In the genomic region with DNA sequence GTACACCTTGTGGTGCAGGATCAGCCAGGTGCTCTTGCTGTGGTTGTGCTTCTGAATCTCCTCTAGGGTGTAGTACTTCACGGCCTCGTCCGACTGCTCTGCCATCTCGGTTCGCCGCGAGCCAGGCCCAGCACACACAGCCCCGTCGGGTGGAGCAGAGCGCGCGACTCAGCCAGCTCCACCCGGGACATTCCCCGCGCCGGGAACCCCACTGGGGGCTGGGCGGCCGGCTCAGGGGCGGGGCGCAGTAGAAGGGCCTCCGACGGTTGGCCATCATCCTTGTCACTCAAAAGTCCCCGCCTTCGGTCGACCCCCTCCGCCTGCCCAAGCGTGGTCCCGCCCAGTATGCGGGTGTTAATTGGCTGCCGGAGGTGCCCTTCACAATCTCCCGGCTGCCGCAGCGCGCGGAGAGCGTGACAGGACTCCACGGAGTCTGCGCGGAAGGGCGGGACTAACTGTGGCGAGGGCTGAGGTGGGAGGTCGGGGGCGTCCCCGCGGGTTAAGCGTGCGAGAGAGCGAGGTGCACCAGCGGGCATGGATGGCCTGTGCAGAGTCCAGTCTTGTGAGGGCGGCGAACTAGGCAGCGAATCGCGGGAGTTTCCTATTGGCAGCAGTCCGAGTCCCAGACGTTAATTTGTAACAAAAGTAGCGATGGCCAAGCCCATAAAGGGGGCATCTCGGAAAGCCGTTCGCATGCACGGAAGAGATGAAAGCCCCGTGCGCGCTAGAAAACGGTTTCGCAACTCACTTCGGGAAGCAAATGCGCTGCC, we compare ENCODE assay signal across 8 cellular contexts. TPM values are rescaled to one million over a fixed set of nuclear protein-coding genes. Genes with fewer than 3 reads are reported as not detected.
DNase-seq lines count a peak whose midpoint lies in the region; ATAC-seq and TF ChIP-seq lines count a peak whose summit lies in the region.

CYB5A (minus strand) TSS at position 193 of the 770 bp plus-strand sequence; CDS start at position 105, 88 bp downstream.

- peak within 1 kb of the TSS; percentile 57 for H2BK120ac ChIP-seq in IMR-90 (ENCODE audit: low read depth, low read length)

- H3K79me2 ChIP-seq in fibroblast of lung (ENCODE audit: control insufficient read depth, insufficient read depth, low read length), result no peaks in the 10 kb centered on the region

- H2AK9ac ChIP-seq in IMR-90 (replicated peaks; ENCODE audit: low read depth, low read length, poor library complexity), result peak within 1 kb of the TSS; percentile 97

- H3K56ac ChIP-seq in IMR-90 (ENCODE audit: extremely low read depth, insufficient read depth, low read length), result peak within 1 kb of the TSS; percentile 53; the same call in 1 of the 2 replicates

- H3K4ac ChIP-seq in IMR-90 (ENCODE audit: low read depth, low read length), result peak within 1 kb of the TSS; percentile 92

- TF ChIP-seq POLR2A in IMR-90 (IDR thresholded peaks at IDR 0.05; ENCODE audit: low read depth, low read length), result no peak

- peak within 1 kb of the TSS; percentile 76; the same call in 1 of the 3 replicates for H2BK15ac ChIP-seq in IMR-90 (ENCODE audit: low read depth, low read length)

- dilution Hi-C loops in IMR-90 (cut with HindIII; ENCODE audit: low sequenced_read_pairs, unreplicated experiment), result no loop called here

- in situ Hi-C loops in IMR-90 (cut with MboI; ENCODE audit: low sequenced_read_pairs), result no loop called here

- no peaks in the 10 kb centered on the region for H3K9me3 ChIP-seq in IMR-90 (ENCODE audit: control insufficient read depth, insufficient read depth, low read length)
- no peaks in the 10 kb centered on the region for H3K9me3 ChIP-seq in fibroblast of lung (ENCODE audit: control insufficient read depth, insufficient read depth, low read depth, low read length)

- H3K18ac ChIP-seq in IMR-90 (ENCODE audit: low read depth, low read length), result peak within 1 kb of the TSS; percentile 38

- WGBS in IMR-90 (ENCODE audit: extremely low coverage in 2 of 2, insufficient read length in 1 of 2), 2 experiments, result 1% methylated on average over 30 of the region's 68 CpGs; no CpG with 5 or more reads in 1 of the 2 experiments

- H3K9me1 ChIP-seq in IMR-90 (ENCODE audit: insufficient read depth, low read length), result peaks cover 9% of the 10 kb centered on the region

- DNase-seq in DMS 273 treated with DMSO at 0.1 percent for 48 hours (lab: John Stamatoyannopoulos, UW) (peak; percentile 92), IMR-90 (peak; percentile 93), RPMI7951 (ENCODE audit: low read depth) (peak; percentile 92), fibroblast of lung (ENCODE audit: low read depth in 2 of 2) (peak; percentile 92 to 96)
- DNase-seq in naive thymus-derived CD8-positive, alpha-beta T cell, result peak; percentile 97 to 100 (median 99)
- DNase-seq in stimulated activated naive CD4-positive, alpha-beta T cell (lab: John Stamatoyannopoulos, UW), result peak; percentile 97 to 99 (median 98)

- H4K20me1 ChIP-seq in IMR-90 (ENCODE audit: insufficient read depth, low read length), result no peaks in the 10 kb centered on the region
- no peaks in the 10 kb centered on the region for H4K20me1 ChIP-seq in fibroblast of lung (ENCODE audit: control insufficient read depth, extremely low read depth, insufficient read depth, low read length)

- POLR2A ChIA-PET in IMR-90 (lab: Charles Lee; ENCODE audit: unreplicated experiment), result no interaction called here
- POLR2A ChIA-PET in naive thymus-derived CD8-positive, alpha-beta T cell (lab: Charles Lee), result interaction anchor here (0.6 to 1.2 kb wide), 6 partner anchors 8 to 209 kb away, joined by 3 to 4 read pairs (median 3); partner anchors contain the start of genes CNDP2 and TIMM21

- ATAC-seq in GM21515 (IDR thresholded peaks at IDR 0.05; ENCODE audit: unreplicated experiment) (peak; percentile 100), IMR-90 (ENCODE audit: low read depth) (peak; percentile 99)
- peak; percentile 98 for ATAC-seq in activated T-helper 17 cell treated with anti-CD3 and anti-CD28 coated beads, Interleukin-2, amount 50 U/mL, for 72 hours (replicated peaks)
- peak; percentile 94 for ATAC-seq in naive thymus-derived CD8-positive, alpha-beta T cell

- CTCF ChIA-PET in IMR-90 (lab: Yijun Ruan, JAX), result no interaction called here

- peak within 1 kb of the TSS; percentile 52 for H2BK5ac ChIP-seq in IMR-90 (ENCODE audit: low read depth, low read length, poor library complexity, severe bottlenecking)

- TF ChIP-seq RAD21 in IMR-90 (IDR thresholded peaks at IDR 0.05; ENCODE audit: low read length), result no peak

- peak within 1 kb of the TSS; percentile 88 for H4K91ac ChIP-seq in IMR-90 (ENCODE audit: insufficient read depth, low read depth, low read length)

- peak within 1 kb of the TSS; percentile 91 to 99 for H4K8ac ChIP-seq in IMR-90 (ENCODE audit: low read depth in 2 of 2, low read length in 2 of 2)

- H3K14ac ChIP-seq in IMR-90 (replicated peaks; ENCODE audit: low read depth, low read length), result peak within 1 kb of the TSS; percentile 93

- no peaks in the 10 kb centered on the region for H3K9me3 Mint-ChIP-seq in activated T-helper 17 cell treated with anti-CD3 and anti-CD28 coated beads, Interleukin-2, amount 50 U/mL, for 72 hours
- peaks cover 0 to 3% (median 0%) of the 10 kb centered on the region in 9 donors for H3K9me3 Mint-ChIP-seq in naive thymus-derived CD8-positive, alpha-beta T cell

- no TSS peak for BruUV-seq in IMR-90 (replicated peaks; lab: Mats Ljungman, UMichigan)

- H2AK5ac ChIP-seq in IMR-90 (ENCODE audit: low read depth, low read length), result peak within 1 kb of the TSS; percentile 78

- H3K27me3 Mint-ChIP-seq in activated T-helper 17 cell treated with anti-CD3 and anti-CD28 coated beads, Interleukin-2, amount 50 U/mL, for 72 hours, result no peaks in the 10 kb centered on the region
- H3K27me3 Mint-ChIP-seq in naive thymus-derived CD8-positive, alpha-beta T cell, result no peaks in the 10 kb centered on the region

- H3K9ac ChIP-seq in IMR-90 (ENCODE audit: low read depth, low read length) (peak within 1 kb of the TSS; percentile 87), fibroblast of lung (ENCODE audit: insufficient read depth, low read length) (peak within 1 kb of the TSS; percentile 60)

- H3K4me3 ChIP-seq in IMR-90 (ENCODE audit: insufficient read depth, low read depth, low read length) (peak within 1 kb of the TSS; percentile 79), fibroblast of lung (replicated peaks in 1 of 4; ENCODE audit: control extremely low read depth in 1 of 4, insufficient read depth in 1 of 4, low read depth in 3 of 4, low read length in 4 of 4) (peak within 1 kb of the TSS; percentile 72 to 93 (median 93))

- H3K4me2 ChIP-seq in IMR-90 (ENCODE audit: low read depth, low read length) (peak within 1 kb of the TSS; percentile 80), fibroblast of lung (ENCODE audit: extremely low read depth, insufficient read depth, low read length) (peak within 1 kb of the TSS; percentile 92)

- peaks cover 8% of the 10 kb centered on the region for H3K4me1 Mint-ChIP-seq in activated T-helper 17 cell treated with anti-CD3 and anti-CD28 coated beads, Interleukin-2, amount 50 U/mL, for 72 hours
- peaks cover 6 to 44% (median 30%) of the 10 kb centered on the region in 4 donors for H3K4me1 Mint-ChIP-seq in naive thymus-derived CD8-positive, alpha-beta T cell

- intact Hi-C loops in IMR-90 (cut with micrococcal nuclease), result no loop called here

- peaks cover 8% of the 10 kb centered on the region for H3K36me3 Mint-ChIP-seq in activated T-helper 17 cell treated with anti-CD3 and anti-CD28 coated beads, Interleukin-2, amount 50 U/mL, for 72 hours (ENCODE audit: low read depth)
- peaks cover 0 to 4% (median 2%) of the 10 kb centered on the region in 3 donors for H3K36me3 Mint-ChIP-seq in naive thymus-derived CD8-positive, alpha-beta T cell

- no peak within 1 kb of the TSS for H2BK20ac ChIP-seq in IMR-90 (ENCODE audit: low read depth, low read length)

- no peaks in the 10 kb centered on the region for H3K27me3 ChIP-seq in IMR-90 (ENCODE audit: control insufficient read depth, insufficient read depth, low read length)
- H3K27me3 ChIP-seq in fibroblast of lung (ENCODE audit: control insufficient read depth, insufficient read depth, low read length), result no peaks in the 10 kb centered on the region

- H3K27ac Mint-ChIP-seq in activated T-helper 17 cell treated with anti-CD3 and anti-CD28 coated beads, Interleukin-2, amount 50 U/mL, for 72 hours, result peak within 1 kb of the TSS; percentile 93
- peak within 1 kb of the TSS; percentile 79 to 97 (median 96) for H3K27ac Mint-ChIP-seq in naive thymus-derived CD8-positive, alpha-beta T cell

- no peak within 1 kb of the TSS for H3K4me3 Mint-ChIP-seq in activated T-helper 17 cell treated with anti-CD3 and anti-CD28 coated beads, Interleukin-2, amount 50 U/mL, for 72 hours
- H3K4me3 Mint-ChIP-seq in naive thymus-derived CD8-positive, alpha-beta T cell, result peak within 1 kb of the TSS in 5 of 10 donors; percentile 94 to 99 (median 99)

- H3K36me3 ChIP-seq in IMR-90 (ENCODE audit: control insufficient read depth, insufficient read depth, low read length), result no peaks in the 10 kb centered on the region
- H3K36me3 ChIP-seq in fibroblast of lung (ENCODE audit: control insufficient read depth, insufficient read depth, low read length), result no peaks in the 10 kb centered on the region

- TF ChIP-seq CTCF in IMR-90 (conservative IDR thresholded peaks at IDR 0.05; ENCODE audit: low read depth, low read length), result no peak
- TF ChIP-seq CTCF in fibroblast of lung (conservative IDR thresholded peaks at IDR 0.05 in 1 of 2, IDR thresholded peaks at IDR 0.05 in 1 of 2; ENCODE audit: low read depth in 1 of 2, low read length in 2 of 2), result peak in 1 of 2 donors; percentile 27

- peak within 1 kb of the TSS; percentile 89 for H3K23ac ChIP-seq in IMR-90 (ENCODE audit: low read depth, low read length)

- H3K27ac ChIP-seq in IMR-90 (ENCODE audit: insufficient read depth, low read length) (peak within 1 kb of the TSS; percentile 66), fibroblast of lung (ENCODE audit: insufficient read depth, low read length) (no peak within 1 kb of the TSS)

- H3K4me1 ChIP-seq in IMR-90 (ENCODE audit: control insufficient read depth, insufficient read depth, low read length) (peaks cover 10% of the 10 kb centered on the region), fibroblast of lung (ENCODE audit: control insufficient read depth, extremely low read depth, insufficient read depth, low read length) (peaks cover 2% of the 10 kb centered on the region)

- H4K5ac ChIP-seq in IMR-90 (ENCODE audit: low read depth, low read length), result peak within 1 kb of the TSS; percentile 57

- H3K79me1 ChIP-seq in IMR-90 (ENCODE audit: low read depth in 1 of 2, low read length in 2 of 2), result peaks cover 12 to 24% of the 10 kb centered on the region in 2 experiments; a peak in 3 of 4 replicates

- H2AFZ ChIP-seq in IMR-90 (replicated peaks; ENCODE audit: low read length, poor library complexity) (peak within 1 kb of the TSS; percentile 98), fibroblast of lung (ENCODE audit: low read length) (peak within 1 kb of the TSS; percentile 94)

RNA-seq across cellular contexts. Expression of gene CYB5A, which starts in this region (rescaled TPM):
- total RNA-seq in IMR-90 (2012; rRNA removed) (13.4 and 43.0 TPM in 2 replicates), fibroblast of lung (63.4 and 113 TPM in 2 replicates)
- polyA plus RNA-seq in IMR-90 (2012; rRNA removed) (47.9 and 49.5 TPM in 2 replicates), fibroblast of lung (111 and 150 TPM in 2 replicates)
- polyA plus RNA-seq in IMR-90 (2012; cell fraction: cytosol; rRNA removed), result 28.6 and 46.1 TPM in 2 replicates
- 17.1 and 47.4 TPM in 2 replicates for polyA plus RNA-seq in IMR-90 (2012; cell fraction: nucleus; rRNA removed; ENCODE audit: low replicate concordance)
- total RNA-seq in RPMI7951 (2014; rRNA removed; shearing (Covaris generic)), result 128 and 131 TPM in 2 replicates
- total RNA-seq in activated T-helper 17 cell treated with anti-CD3 and anti-CD28 coated beads, Interleukin-2, amount 50 U/mL, for 72 hours, result 10 to 100 TPM; 32.5 to 33.6 TPM
- 82.3 and 110 TPM in 2 replicates for polyA plus RNA-seq in fibroblast of lung (2012)
- 12.0 and 13.7 TPM in 2 replicates for polyA minus RNA-seq in fibroblast of lung (ENCODE audit: low replicate concordance)
- 10 to 100 TPM; 42.3 to 43.1 TPM for total RNA-seq in naive thymus-derived CD8-positive, alpha-beta T cell
- 100 to 1,000 TPM in 1 of 3 donors, 10 to 100 TPM in 2; 80.3 to 101 (median 96.8) TPM for polyA plus RNA-seq in naive thymus-derived CD8-positive, alpha-beta T cell
